ENCODE assay signal across 8 cellular contexts in genomic region chr19:10927691-10928562, GRCh38. TPM values are rescaled to one million over a fixed set of nuclear protein-coding genes. Genes with fewer than 3 reads are reported as not detected.
DNase-seq lines count a peak whose midpoint lies in the region; ATAC-seq and TF ChIP-seq lines count a peak whose summit lies in the region.

No MANE protein-coding gene starts in this region.

- H3K4me3 Mint-ChIP-seq in activated CD4-positive, alpha-beta T cell treated with anti-CD3 and anti-CD28 coated beads for 36 hours, result peak overlapping the region; percentile 90
- H3K4me3 Mint-ChIP-seq in chondrocyte (ENCODE audit: unreplicated experiment), result peak overlapping the region; percentile 89

- peak overlapping the region; percentile 77 for H3K4me3 ChIP-seq in mononuclear cell (ENCODE audit: low read length)

- H3K4me1 ChIP-seq in mononuclear cell (ENCODE audit: insufficient read depth, low read length), result peaks cover 24% of the 10 kb centered on the region

- intact Hi-C loops in activated CD4-positive, alpha-beta T cell treated with anti-CD3 and anti-CD28 coated beads for 36 hours (cut with DNase I, micrococcal nuclease), result loop anchor here (1.0 to 5.0 kb wide), 9 partner anchors 32 to 507 kb away; partner anchors contain the start of genes CARM1 (in 2 of the 2), ODAD3 (in 1 of the 2), PRKCSH (in 1 of the 2) and TMED1 (in 1 of the 2)

- peak; percentile 29 for DNase-seq in activated CD4-positive, alpha-beta T cell treated with anti-CD3 and anti-CD28 coated beads for 36 hours
- DNase-seq in activated CD4-positive, alpha-beta T cell treated with anti-CD3 and anti-CD28 coated beads, Interleukin-2, amount 50 U/mL, for 1 hour, result no peak
- DNase-seq in NOMO-1 treated with dmso at 0.1 percent for 144 hours (lab: John Stamatoyannopoulos, UW; ENCODE audit: unreplicated experiment), result peak; percentile 6
- no peak for DNase-seq in chondrocyte (ENCODE audit: low spot score)
- no peak for DNase-seq in GDM1 (lab: John Stamatoyannopoulos, UW)

- peak; percentile 1 for ATAC-seq in activated CD4-positive, alpha-beta T cell treated with anti-CD3 and anti-CD28 coated beads for 36 hours
- no peak for ATAC-seq in HG02798 (IDR thresholded peaks at IDR 0.05; ENCODE audit: poor library complexity, unreplicated experiment)
- no peak for ATAC-seq in GM21737 (IDR thresholded peaks at IDR 0.05; ENCODE audit: unreplicated experiment)

- POLR2A ChIA-PET in activated CD4-positive, alpha-beta T cell treated with anti-CD3 and anti-CD28 coated beads for 36 hours (lab: Charles Lee), result interaction anchor here (0.6 kb wide), 1 partner anchor 9 kb away, joined by 3 read pairs; no protein-coding TSS in a partner anchor

- peaks cover 11% of the 10 kb centered on the region for H3K36me3 Mint-ChIP-seq in activated CD4-positive, alpha-beta T cell treated with anti-CD3 and anti-CD28 coated beads for 36 hours (ENCODE audit: low read depth)
- H3K36me3 Mint-ChIP-seq in chondrocyte (ENCODE audit: low read depth), result peaks cover 9% of the 10 kb centered on the region

- no peaks in the 10 kb centered on the region for H3K9me3 Mint-ChIP-seq in activated CD4-positive, alpha-beta T cell treated with anti-CD3 and anti-CD28 coated beads for 36 hours (ENCODE audit: low read depth)
- no peaks in the 10 kb centered on the region for H3K9me3 Mint-ChIP-seq in chondrocyte (ENCODE audit: low read depth)

- H3K9me3 ChIP-seq in mononuclear cell (ENCODE audit: low read depth, low read length), result no peaks in the 10 kb centered on the region

- peaks cover 21% of the 10 kb centered on the region for H3K4me1 Mint-ChIP-seq in activated CD4-positive, alpha-beta T cell treated with anti-CD3 and anti-CD28 coated beads for 36 hours
- H3K4me1 Mint-ChIP-seq in chondrocyte (ENCODE audit: low read depth), result peaks cover 23% of the 10 kb centered on the region

- CTCF ChIA-PET in activated CD4-positive, alpha-beta T cell treated with anti-CD3 and anti-CD28 coated beads for 36 hours (lab: Charles Lee), result interaction anchor here (0.6 to 0.9 kb wide), 2 partner anchors 10 to 996 kb away, joined by 3 read pairs; no protein-coding TSS in a partner anchor

- H3K27me3 ChIP-seq in mononuclear cell (ENCODE audit: insufficient read depth, low read length), result no peaks in the 10 kb centered on the region

- no peaks in the 10 kb centered on the region for H3K27me3 Mint-ChIP-seq in activated CD4-positive, alpha-beta T cell treated with anti-CD3 and anti-CD28 coated beads for 36 hours
- no peaks in the 10 kb centered on the region for H3K27me3 Mint-ChIP-seq in chondrocyte (ENCODE audit: low read depth)

- peak overlapping the region; percentile 79 for H3K27ac Mint-ChIP-seq in activated CD4-positive, alpha-beta T cell treated with anti-CD3 and anti-CD28 coated beads for 36 hours
- peak overlapping the region; percentile 95 for H3K27ac Mint-ChIP-seq in chondrocyte (ENCODE audit: unreplicated experiment)

- TF ChIP-seq CTCF in chondrocyte (IDR thresholded peaks at IDR 0.05), result no peak

RNA-seq across cellular contexts. Expression of gene YIPF2, which starts 0.5 kb away (rescaled TPM):
- 10 to 100 TPM; 15.8 to 21.3 TPM for total RNA-seq in activated CD4-positive, alpha-beta T cell treated with anti-CD3 and anti-CD28 coated beads for 36 hours
- 74.5 to 88.2 TPM (median 76.1 TPM) in 3 replicates for total RNA-seq in chondrocyte
- 11.9 TPM for total RNA-seq in mononuclear cell

RNA-seq across cellular contexts. Expression of gene TIMM29, which starts 0.7 kb away (rescaled TPM):
- 10 to 100 TPM in 1 of 2 experiments, 1 to 10 TPM in 1; 8.6 to 15.5 TPM for total RNA-seq in activated CD4-positive, alpha-beta T cell treated with anti-CD3 and anti-CD28 coated beads for 36 hours
- total RNA-seq in chondrocyte, result 22.1 to 25.7 TPM (median 24.2 TPM) in 3 replicates
- 29.3 TPM for total RNA-seq in mononuclear cell

RNA-seq across cellular contexts. Expression of gene SMARCA4, which starts 32.9 kb away (rescaled TPM):
- 100 to 1,000 TPM; 102 to 116 TPM for total RNA-seq in activated CD4-positive, alpha-beta T cell treated with anti-CD3 and anti-CD28 coated beads for 36 hours
- 107 to 121 TPM (median 115 TPM) in 3 replicates for total RNA-seq in chondrocyte
- total RNA-seq in mononuclear cell, result 36.0 TPM

RNA-seq across cellular contexts. Expression of gene CARM1, which starts 56.6 kb away (rescaled TPM):
- 10 to 100 TPM; 82.3 to 96.8 TPM for total RNA-seq in activated CD4-positive, alpha-beta T cell treated with anti-CD3 and anti-CD28 coated beads for 36 hours
- 59.9 to 62.0 TPM (median 61.8 TPM) in 3 replicates for total RNA-seq in chondrocyte
- total RNA-seq in mononuclear cell, result 9.0 TPM

Comparison
In these comparisons a context has a peak if more than half of its experiments do, and no peak if none do; other contexts are left out.
1. DNase-seq: peak in activated CD4-positive, alpha-beta T cell treated with anti-CD3 and anti-CD28 coated beads for 36 hours (single experiment) and NOMO-1 treated with dmso at 0.1 percent for 144 hours (single experiment); none in activated CD4-positive, alpha-beta T cell treated with anti-CD3 and anti-CD28 coated beads, Interleukin-2, amount 50 U/mL, for 1 hour (single experiment), chondrocyte (single experiment) and GDM1 (single experiment).